24 cellular contexts compared by ENCODE assay signal in genomic region chr11:61613711-61614254, GRCh38. TPM values are rescaled to one million over a fixed set of nuclear protein-coding genes. Genes with fewer than 3 reads are reported as not detected.
DNase-seq lines count a peak whose midpoint lies in the region; ATAC-seq, FAIRE-seq and TF ChIP-seq lines count a peak whose summit lies in the region.
"Had no signal": no experiment of that assay in that cellular context is flagged by ENCODE, and none has a peak within 500 bp of the region (broad histone marks: within the 10 kb centered on the region; RNA-seq: fewer than 3 reads in every experiment).

No MANE protein-coding gene starts in this region.

- TF ChIP-seq POLR2A in prostate gland (IDR thresholded peaks at IDR 0.05) = no peak

- no peak overlapping the region for H2AFZ ChIP-seq in astrocyte (ENCODE audit: low read depth, low read length)
- H2AFZ ChIP-seq: GM23248 had no signal

- H3K79me2 ChIP-seq in astrocyte (ENCODE audit: insufficient read depth, low read length) = no peaks in the 10 kb centered on the region

- TF ChIP-seq CTCF in HEK293 (tag by site-specific recombination; IDR thresholded peaks at IDR 0.05) = no peak
- no peak for TF ChIP-seq CTCF in astrocyte (IDR thresholded peaks at IDR 0.05; ENCODE audit: insufficient read depth, low read depth, low read length)
- TF ChIP-seq CTCF in nephron progenitor cell (IDR thresholded peaks at IDR 0.05) = no peak
- no peak for TF ChIP-seq CTCF in prostate gland (IDR thresholded peaks at IDR 0.05)
- no peak for TF ChIP-seq CTCF in mesothelial cell of epicardium (IDR thresholded peaks at IDR 0.05; ENCODE audit: unreplicated experiment)

- DNase-seq in astrocyte (ENCODE audit: low read depth) = no peak
- DNase-seq in nephron progenitor cell = no peak
- DNase-seq in prostate gland (ENCODE audit: low spot score) = no peak
- no peak for DNase-seq in mesothelial cell of epicardium (ENCODE audit: low spot score in 2 of 2, unreplicated experiment in 2 of 2)
- no peak for DNase-seq in activated CD8-positive, alpha-beta T cell treated with anti-CD3 and anti-CD28 coated beads, Interleukin-2, amount 10 ng/mL, durations not matched to agents 7 days and 5 days
- DNase-seq: 8988T; ACHN; AML-193; BE2C; CD4-positive, alpha-beta T cell; CD8-positive, alpha-beta memory T cell; DMS 273 treated with DMSO at 0.1 percent for 48 hours; DMS79; EL; GDM1; GM23248 had no signal

- WGBS in prostate gland = 55% methylated on average over 11 of the region's 11 CpGs

- H3K4me3 ChIP-seq in HEK293 (ENCODE audit: low read depth, low read length) (no peak overlapping the region), astrocyte (ENCODE audit: insufficient read depth, low read depth, low read length) (no peak overlapping the region), prostate gland (no peak overlapping the region)
- H3K4me3 ChIP-seq: A549; BLaER1 treated with 17β-estradiol and CSF1 and Interleukin-3, amounts not matched to agents 10 nM and 100 nM; GM12878; GM23248; HAP-1 had no signal

- POLR2A ChIA-PET in HEK293 (lab: Yijun Ruan, JAX) = no interaction called here
- POLR2A ChIA-PET in activated CD8-positive, alpha-beta T cell treated with anti-CD3 and anti-CD28 coated beads, Interleukin-2, amount 10 ng/mL, durations not matched to agents 7 days and 5 days (lab: Charles Lee) = no interaction called here

- no peaks in the 10 kb centered on the region for H3K36me3 ChIP-seq in HEK293 (ENCODE audit: control insufficient read depth in 2 of 2, insufficient read depth in 1 of 2, low read length in 2 of 2)
- H3K36me3 ChIP-seq in astrocyte (ENCODE audit: insufficient read depth, low read length) = no peaks in the 10 kb centered on the region
- H3K36me3 ChIP-seq in prostate gland = no peaks in the 10 kb centered on the region
- H3K36me3 ChIP-seq: BE2C; BLaER1 treated with 17β-estradiol and CSF1 and Interleukin-3, amounts not matched to agents 10 nM and 100 nM; HAP-1 had no signal

- H3K4me1 ChIP-seq in HEK293 (ENCODE audit: control insufficient read depth, insufficient read depth, low read length) (no peaks in the 10 kb centered on the region), astrocyte (ENCODE audit: insufficient read depth, low read length) (peaks cover 23% of the 10 kb centered on the region), prostate gland (replicated peaks) (peaks cover 7% of the 10 kb centered on the region)
- H3K4me1 ChIP-seq: A549, HAP-1 had no signal

- no peak overlapping the region for H3K9ac ChIP-seq in astrocyte (ENCODE audit: low read length)
- H3K9ac ChIP-seq: BLaER1 treated with 17β-estradiol and CSF1 and Interleukin-3, amounts not matched to agents 10 nM and 100 nM; GM23248 had no signal

- FAIRE-seq in astrocyte (lab: Jason Lieb, UNC) = no peak
- FAIRE-seq: A549, D721Med, GM12878 had no signal

- ATAC-seq in GM18867 (IDR thresholded peaks at IDR 0.05; ENCODE audit: unreplicated experiment) = no peak
- ATAC-seq in activated CD8-positive, alpha-beta T cell treated with anti-CD3 and anti-CD28 coated beads, Interleukin-2, amount 10 ng/mL, durations not matched to agents 7 days and 5 days = no peak
- ATAC-seq: A549, GM12878 had no signal

- CTCF ChIA-PET in HEK293 (lab: Yijun Ruan, JAX) = interaction anchor here (0.9 to 2.6 kb wide), 3 partner anchors 14 to 25 kb away, joined by 3 to 14 read pairs (median 3); no protein-coding TSS in a partner anchor
- CTCF ChIA-PET in activated CD8-positive, alpha-beta T cell treated with anti-CD3 and anti-CD28 coated beads, Interleukin-2, amount 10 ng/mL, durations not matched to agents 7 days and 5 days (lab: Charles Lee) = interaction anchor here (1.4 kb wide), 1 partner anchor 25 kb away, joined by 7 read pairs; no protein-coding TSS in a partner anchor

- intact Hi-C loops in prostate gland (cut with DNase I) = no loop called here

- no peak overlapping the region for H3K27ac ChIP-seq in HEK293 (ENCODE audit: extremely low read depth, low read depth, low read length)
- H3K27ac ChIP-seq in astrocyte (ENCODE audit: low read depth, low read length) = no peak overlapping the region
- H3K27ac ChIP-seq in prostate gland = peak overlapping the region; percentile 63 to 98
- H3K27ac ChIP-seq: A549; BLaER1 treated with 17β-estradiol and CSF1 and Interleukin-3, amounts not matched to agents 10 nM and 100 nM; GM23248 had no signal

- H3K36me3 Mint-ChIP-seq in astrocyte (ENCODE audit: low read depth, unreplicated experiment) (peaks cover 3% of the 10 kb centered on the region), nephron progenitor cell (ENCODE audit: low read depth) (no peaks in the 10 kb centered on the region), mesothelial cell of epicardium (no peaks in the 10 kb centered on the region)
- no peaks in the 10 kb centered on the region for H3K36me3 Mint-ChIP-seq in activated CD8-positive, alpha-beta T cell treated with anti-CD3 and anti-CD28 coated beads, Interleukin-2, amount 10 ng/mL, durations not matched to agents 7 days and 5 days (ENCODE audit: low read depth)
- H3K36me3 Mint-ChIP-seq: CD14-positive monocyte; CD8-positive, alpha-beta memory T cell had no signal

- H3K27me3 Mint-ChIP-seq in astrocyte (ENCODE audit: low read depth, unreplicated experiment) (peaks cover 28% of the 10 kb centered on the region), nephron progenitor cell (ENCODE audit: low read depth, poor library complexity) (peaks cover 5% of the 10 kb centered on the region), mesothelial cell of epicardium (ENCODE audit: low read depth) (no peaks in the 10 kb centered on the region)
- peaks cover 5% of the 10 kb centered on the region for H3K27me3 Mint-ChIP-seq in activated CD8-positive, alpha-beta T cell treated with anti-CD3 and anti-CD28 coated beads, Interleukin-2, amount 10 ng/mL, durations not matched to agents 7 days and 5 days (ENCODE audit: low read depth)

- H3K4me2 ChIP-seq in astrocyte (ENCODE audit: low read length) = peak overlapping the region; percentile 19
- H3K4me2 ChIP-seq: A549 had no signal

- H3K4me1 Mint-ChIP-seq in astrocyte (ENCODE audit: low read depth, unreplicated experiment) (peaks cover 11% of the 10 kb centered on the region), nephron progenitor cell (peaks cover 70% of the 10 kb centered on the region), mesothelial cell of epicardium (peaks cover 13% of the 10 kb centered on the region)
- no peaks in the 10 kb centered on the region for H3K4me1 Mint-ChIP-seq in activated CD8-positive, alpha-beta T cell treated with anti-CD3 and anti-CD28 coated beads, Interleukin-2, amount 10 ng/mL, durations not matched to agents 7 days and 5 days (ENCODE audit: low read depth)
- H3K4me1 Mint-ChIP-seq: CD14-positive monocyte; CD8-positive, alpha-beta memory T cell had no signal

- H3K27me3 ChIP-seq in astrocyte (ENCODE audit: insufficient read depth, low read length) (peaks cover 10% of the 10 kb centered on the region), prostate gland (replicated peaks; ENCODE audit: insufficient read depth) (no peaks in the 10 kb centered on the region)
- H3K27me3 ChIP-seq: BE2C; BLaER1 treated with 17β-estradiol and CSF1 and Interleukin-3, amounts not matched to agents 10 nM and 100 nM had no signal

- H3K9me3 Mint-ChIP-seq in astrocyte (ENCODE audit: unreplicated experiment) (peaks cover 6% of the 10 kb centered on the region), nephron progenitor cell (peaks cover 6% of the 10 kb centered on the region), mesothelial cell of epicardium (peaks cover 5% of the 10 kb centered on the region)
- H3K9me3 Mint-ChIP-seq in activated CD8-positive, alpha-beta T cell treated with anti-CD3 and anti-CD28 coated beads, Interleukin-2, amount 10 ng/mL, durations not matched to agents 7 days and 5 days (ENCODE audit: insufficient read depth) = no peaks in the 10 kb centered on the region
- H3K9me3 Mint-ChIP-seq: CD4-positive, alpha-beta T cell; CD8-positive, alpha-beta memory T cell had no signal

- H4K20me1 ChIP-seq in astrocyte (ENCODE audit: insufficient read depth, low read length) = no peaks in the 10 kb centered on the region

- H3K4me3 Mint-ChIP-seq in astrocyte (ENCODE audit: unreplicated experiment) (no peak overlapping the region), nephron progenitor cell (peak overlapping the region; percentile 49), mesothelial cell of epicardium (no peak overlapping the region)
- no peak overlapping the region for H3K4me3 Mint-ChIP-seq in activated CD8-positive, alpha-beta T cell treated with anti-CD3 and anti-CD28 coated beads, Interleukin-2, amount 10 ng/mL, durations not matched to agents 7 days and 5 days
- H3K4me3 Mint-ChIP-seq: CD14-positive monocyte; CD4-positive, alpha-beta T cell; CD8-positive, alpha-beta memory T cell had no signal

- no peaks in the 10 kb centered on the region for H3K9me3 ChIP-seq in HEK293 (ENCODE audit: control insufficient read depth, insufficient read depth, low read depth, low read length)
- peaks cover 4% of the 10 kb centered on the region for H3K9me3 ChIP-seq in astrocyte (ENCODE audit: insufficient read depth, low read depth, low read length)
- no peaks in the 10 kb centered on the region for H3K9me3 ChIP-seq in prostate gland
- H3K9me3 ChIP-seq: A549, BE2C, HAP-1 had no signal

- H3K27ac Mint-ChIP-seq in astrocyte (ENCODE audit: unreplicated experiment) = no peak overlapping the region
- peak overlapping the region; percentile 87 for H3K27ac Mint-ChIP-seq in nephron progenitor cell
- H3K27ac Mint-ChIP-seq in mesothelial cell of epicardium = no peak overlapping the region
- H3K27ac Mint-ChIP-seq in activated CD8-positive, alpha-beta T cell treated with anti-CD3 and anti-CD28 coated beads, Interleukin-2, amount 10 ng/mL, durations not matched to agents 7 days and 5 days = no peak overlapping the region
- H3K27ac Mint-ChIP-seq: CD14-positive monocyte; CD4-positive, alpha-beta T cell; CD8-positive, alpha-beta memory T cell had no signal

TF ChIP-seq in HEK293, 187 proteins besides CTCF, POLR2A, EP300 and RAD21 (continues in another document):
- TF ChIP-seq EGR2 (tag by site-specific recombination; IDR thresholded peaks at IDR 0.05; ENCODE audit: low read depth) (peak; percentile 88), ZFHX2 (tag by site-specific recombination; conservative IDR thresholded peaks at IDR 0.05) (peak; percentile 72)

RNA-seq across cellular contexts. Expression of gene SYT7, which starts 32.9 kb away (rescaled TPM):
- total RNA-seq in astrocyte (3.7 and 3.8 TPM in 2 replicates), prostate gland (100 to 1,000 TPM; 114 to 199 TPM), mesothelial cell of epicardium (7.6 to 9.4 TPM (median 8.3 TPM) in 3 replicates)
- total RNA-seq in activated CD8-positive, alpha-beta T cell treated with anti-CD3 and anti-CD28 coated beads, Interleukin-2, amount 10 ng/mL, durations not matched to agents 7 days and 5 days = not detected
- total RNA-seq: CD4-positive, alpha-beta T cell; CD8-positive, alpha-beta memory T cell; GM12878 had no signal

Comparison
In these comparisons a context has a peak if more than half of its experiments do, and no peak if none do; other contexts are left out.
1. H3K27ac ChIP-seq: peak in prostate gland (2 of 2); none in HEK293 (single experiment) and astrocyte (single experiment).
2. RNA of gene SYT7, which starts 32.9 kb away (total RNA-seq): 114 to 199 TPM in prostate gland; 7.6 to 9.4 TPM in mesothelial cell of epicardium, 3.7 to 3.8 TPM in astrocyte and not detected in activated CD8-positive, alpha-beta T cell treated with anti-CD3 and anti-CD28 coated beads, Interleukin-2, amount 10 ng/mL, durations not matched to agents 7 days and 5 days; every median in the first group is over 10 times any median in the second.